In genomic region chr6:43817192-43817591, GRCh38 we compare ENCODE assay signal across 1 cellular context.
A peak's percentile ranks its signal among the peaks of the same experiment; 100 is the strongest.
TF ChIP-seq lines count a peak whose summit lies in the region.

No MANE protein-coding gene starts in this region.

TF ChIP-seq in K562, 482 proteins besides CTCF, POLR2A, EP300 and RAD21 (continued from another document and continues in another):
- TF ChIP-seq ZBTB11 (CRISPR knock-in tag; IDR thresholded peaks at IDR 0.05), result no peak
- TF ChIP-seq TFE3 (CRISPR knock-in tag; IDR thresholded peaks at IDR 0.05), result no peak
- no peak for TF ChIP-seq HDGF (IDR thresholded peaks at IDR 0.05)
- no peak for TF ChIP-seq BCLAF1 (IDR thresholded peaks at IDR 0.05; ENCODE audit: borderline replicate concordance in 1 of 2, control insufficient read depth in 1 of 2, low read depth in 2 of 2, low read length in 1 of 2)
- TF ChIP-seq FOXJ2 (tag; IDR thresholded peaks at IDR 0.05), result no peak
- TF ChIP-seq E2F1 (CRISPR knock-in tag; IDR thresholded peaks at IDR 0.05), result no peak
- no peak for TF ChIP-seq CHAMP1 (IDR thresholded peaks at IDR 0.05)
- no peak for TF ChIP-seq E4F1 (CRISPR knock-in tag; IDR thresholded peaks at IDR 0.05; ENCODE audit: borderline replicate concordance)
- no peak for TF ChIP-seq USF2 (CRISPR knock-in tag; IDR thresholded peaks at IDR 0.05)
- no peak for TF ChIP-seq NR2C1 (IDR thresholded peaks at IDR 0.05)
- TF ChIP-seq NR2C1 (tag; IDR thresholded peaks at IDR 0.05), result no peak
- TF ChIP-seq ZNF316 (IDR thresholded peaks at IDR 0.05), result peak; percentile 40; the same call in 1 of the 2 replicates
- no peak for TF ChIP-seq RBM25 (IDR thresholded peaks at IDR 0.05; ENCODE audit: low read depth, low read length, severe bottlenecking)
- no peak for TF ChIP-seq XRCC5 (IDR thresholded peaks at IDR 0.05; ENCODE audit: low read depth, low read length)
- TF ChIP-seq ARNT (IDR thresholded peaks at IDR 0.05), result no peak
- peak; percentile 45; the same call in 1 of the 2 replicates for TF ChIP-seq CTBP1 (IDR thresholded peaks at IDR 0.05; ENCODE audit: borderline replicate concordance)
- TF ChIP-seq HDAC8 (tag; IDR thresholded peaks at IDR 0.05), result no peak
- TF ChIP-seq TSHZ1 (CRISPR knock-in tag; IDR thresholded peaks at IDR 0.05), result no peak
- no peak for TF ChIP-seq BCL6 (CRISPR knock-in tag; IDR thresholded peaks at IDR 0.05)
- TF ChIP-seq DNMT1 (IDR thresholded peaks at IDR 0.05), result no peak
- TF ChIP-seq ZBTB43 (CRISPR knock-in tag; IDR thresholded peaks at IDR 0.05), result no peak
- TF ChIP-seq CUX1 (CRISPR knock-in tag; IDR thresholded peaks at IDR 0.05), result no peak
